ENCODE assay signal across 1 cellular context in genomic region chr19:5787554-5788182, GRCh38.
TF ChIP-seq lines count a peak whose summit lies in the region.

No MANE protein-coding gene starts in this region.

TF ChIP-seq in H1, 55 proteins besides CTCF, POLR2A, EP300 and RAD21:
- TF ChIP-seq SP1 (IDR thresholded peaks at IDR 0.05; ENCODE audit: low read depth, low read length) (no peak), SIX5 (IDR thresholded peaks at IDR 0.05; ENCODE audit: low read depth, low read length) (no peak), HDAC2 (IDR thresholded peaks at IDR 0.05; ENCODE audit: borderline replicate concordance in 1 of 2, low read depth in 2 of 2, low read length in 2 of 2) (no peak)
